In the genomic region with DNA sequence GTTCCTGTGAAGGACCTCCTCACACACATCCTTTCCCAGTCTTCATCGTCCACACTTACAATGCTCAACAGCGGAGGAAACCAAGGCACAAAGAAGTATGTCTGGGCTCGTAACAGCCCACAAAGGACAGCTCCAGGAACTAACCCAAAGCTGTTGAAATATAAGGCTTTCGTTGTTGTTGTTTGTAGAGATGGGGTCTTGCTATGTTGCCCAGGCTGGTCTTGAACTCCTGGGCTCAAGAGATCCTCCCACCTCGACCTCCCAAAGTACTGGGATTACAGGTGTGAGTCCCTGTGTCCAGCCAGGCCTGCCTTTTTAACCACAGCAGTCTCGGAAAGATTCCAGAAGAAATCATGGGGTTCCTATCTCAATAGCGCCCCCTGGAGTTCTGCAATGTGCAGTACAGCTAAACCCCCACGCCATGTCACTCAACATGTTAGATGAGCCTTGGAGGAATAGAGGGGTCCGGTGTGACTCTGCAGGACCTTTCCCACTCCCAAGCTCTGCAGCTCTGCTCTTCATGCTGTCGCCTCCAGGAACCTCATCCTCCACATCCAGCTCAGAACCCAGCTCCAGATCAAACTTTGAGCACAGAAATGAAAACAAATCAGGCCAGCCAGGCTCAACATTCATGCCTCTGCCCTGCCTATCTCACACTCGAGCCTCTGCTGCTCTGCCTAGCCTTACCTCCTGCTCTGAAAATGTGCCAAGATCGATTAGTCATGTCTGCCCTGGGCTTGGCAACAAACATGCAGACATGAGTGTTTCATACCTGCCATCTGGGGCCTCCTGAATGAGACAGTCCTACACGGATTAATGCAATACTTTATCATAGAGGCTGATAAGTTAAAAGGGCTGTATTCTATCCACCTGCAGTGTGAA, we compare ENCODE assay signal across 9 cellular contexts. TPM values are rescaled to one million over a fixed set of nuclear protein-coding genes. Genes with fewer than 3 reads are reported as not detected.
A peak's percentile ranks its signal among the peaks of the same experiment; 100 is the strongest.
DNase-seq lines count a peak whose midpoint lies in the region; ATAC-seq and TF ChIP-seq lines count a peak whose summit lies in the region.
"Had no signal": no experiment of that assay in that cellular context is flagged by ENCODE, and none has a peak within 500 bp of the region (broad histone marks: within the 10 kb centered on the region; RNA-seq: fewer than 3 reads in every experiment).

No MANE protein-coding gene starts in this region.

- H3K36me3 ChIP-seq in endodermal cell (ENCODE audit: control insufficient read depth, insufficient read depth, low read length): no peaks in the 10 kb centered on the region
- no peaks in the 10 kb centered on the region for H3K36me3 ChIP-seq in parathyroid adenoma (ENCODE audit: control insufficient read depth, insufficient read depth, low read length)

- WGBS in endodermal cell (ENCODE audit: insufficient coverage in 1 of 2, insufficient read length in 1 of 2), 2 experiments: 58 to 64% methylated on average over 12 to 13 of the region's 13 CpGs

- H3K9ac ChIP-seq in endodermal cell (ENCODE audit: extremely low read depth, low read length, poor library complexity, severe bottlenecking): no peak overlapping the region
- no peak overlapping the region for H3K9ac ChIP-seq in parathyroid adenoma

- H3K9me3 Mint-ChIP-seq in endodermal cell: peaks cover 2% of the 10 kb centered on the region

- H3K4me1 Mint-ChIP-seq in endodermal cell: no peaks in the 10 kb centered on the region

- TF ChIP-seq CTCF in endodermal cell (conservative IDR thresholded peaks at IDR 0.05) (peak; percentile 86), parathyroid adenoma (IDR thresholded peaks at IDR 0.05) (peak; percentile 39)

- H3K27me3 ChIP-seq in endodermal cell (ENCODE audit: control insufficient read depth, insufficient read depth, low read length, poor library complexity, severe bottlenecking) (no peaks in the 10 kb centered on the region), parathyroid adenoma (ENCODE audit: control insufficient read depth, insufficient read depth, low read length) (no peaks in the 10 kb centered on the region)

- no peak for ATAC-seq in GM21360 (IDR thresholded peaks at IDR 0.05; ENCODE audit: unreplicated experiment)

- H3K27ac ChIP-seq in endodermal cell (ENCODE audit: low read depth, low read length) (no peak overlapping the region), parathyroid adenoma (no peak overlapping the region)
- H3K27ac ChIP-seq: skin epidermis had no signal

- no peak overlapping the region for H2AFZ ChIP-seq in parathyroid adenoma

- H3K9me3 ChIP-seq in endodermal cell (ENCODE audit: control insufficient read depth, low read length) (no peaks in the 10 kb centered on the region), parathyroid adenoma (ENCODE audit: control insufficient read depth, low read length) (no peaks in the 10 kb centered on the region)

- no peak overlapping the region for H3K27ac Mint-ChIP-seq in endodermal cell

- H3K4me3 Mint-ChIP-seq in endodermal cell: peak overlapping the region; percentile 12

- peak; percentile 52 for DNase-seq in EL
- peak; percentile 74 for DNase-seq in Jurkat, Clone E6-1 (ENCODE audit: low read depth, low spot score)
- DNase-seq in SKM-1 (lab: John Stamatoyannopoulos, UW; ENCODE audit: unreplicated experiment): peak; percentile 1
- peak; percentile 85 for DNase-seq in endodermal cell
- DNase-seq in NCI-H2107 (lab: John Stamatoyannopoulos, UW): no peak
- DNase-seq in GDM1 (lab: John Stamatoyannopoulos, UW): no peak

- no peaks in the 10 kb centered on the region for H3K4me1 ChIP-seq in endodermal cell (ENCODE audit: control insufficient read depth, insufficient read depth, low read length)
- no peaks in the 10 kb centered on the region for H3K4me1 ChIP-seq in parathyroid adenoma

- H3K27me3 Mint-ChIP-seq in endodermal cell (ENCODE audit: insufficient read depth): peaks cover 11% of the 10 kb centered on the region

- H3K36me3 Mint-ChIP-seq in endodermal cell (ENCODE audit: low read depth): no peaks in the 10 kb centered on the region

- no peak overlapping the region for H3K4me2 ChIP-seq in parathyroid adenoma (ENCODE audit: low read length)

- H3K79me2 ChIP-seq in parathyroid adenoma: no peaks in the 10 kb centered on the region

- H3K4me3 ChIP-seq in Jurkat, Clone E6-1 (ENCODE audit: low read length): no peak overlapping the region
- H3K4me3 ChIP-seq in endodermal cell (ENCODE audit: low read length) (no peak overlapping the region), parathyroid adenoma (ENCODE audit: low read depth, low read length) (no peak overlapping the region)
- H3K4me3 ChIP-seq: skin epidermis had no signal

RNA-seq across cellular contexts. Expression of a gene that starts 7.5 kb away (rescaled TPM):
- polyA plus RNA-seq in Jurkat, Clone E6-1 (2012; ENCODE audit: insufficient read depth, insufficient read length): not detected
- total RNA-seq in endodermal cell: 1 to 10 TPM; 1.3 to 1.4 TPM
- polyA plus RNA-seq in endodermal cell (2013, experiment 1 of 2): 1.9 TPM
- polyA plus RNA-seq in endodermal cell (2013, experiment 2 of 2): 0.79 TPM

RNA-seq across cellular contexts. Expression of a gene that starts 59.2 kb away (rescaled TPM):
- not detected for polyA plus RNA-seq in Jurkat, Clone E6-1 (2012; ENCODE audit: insufficient read depth, insufficient read length)
- not detected for total RNA-seq in endodermal cell
- not detected for polyA plus RNA-seq in endodermal cell (2013, experiment 1 of 2)
- polyA plus RNA-seq in endodermal cell (2013, experiment 2 of 2): not detected

Comparison
In these comparisons a context has a peak if more than half of its experiments do, and no peak if none do; other contexts are left out.
1. DNase-seq: peak in EL (single experiment), Jurkat, Clone E6-1 (single experiment), SKM-1 (single experiment) and endodermal cell (single experiment); none in NCI-H2107 (single experiment) and GDM1 (single experiment).